In the genomic region with DNA sequence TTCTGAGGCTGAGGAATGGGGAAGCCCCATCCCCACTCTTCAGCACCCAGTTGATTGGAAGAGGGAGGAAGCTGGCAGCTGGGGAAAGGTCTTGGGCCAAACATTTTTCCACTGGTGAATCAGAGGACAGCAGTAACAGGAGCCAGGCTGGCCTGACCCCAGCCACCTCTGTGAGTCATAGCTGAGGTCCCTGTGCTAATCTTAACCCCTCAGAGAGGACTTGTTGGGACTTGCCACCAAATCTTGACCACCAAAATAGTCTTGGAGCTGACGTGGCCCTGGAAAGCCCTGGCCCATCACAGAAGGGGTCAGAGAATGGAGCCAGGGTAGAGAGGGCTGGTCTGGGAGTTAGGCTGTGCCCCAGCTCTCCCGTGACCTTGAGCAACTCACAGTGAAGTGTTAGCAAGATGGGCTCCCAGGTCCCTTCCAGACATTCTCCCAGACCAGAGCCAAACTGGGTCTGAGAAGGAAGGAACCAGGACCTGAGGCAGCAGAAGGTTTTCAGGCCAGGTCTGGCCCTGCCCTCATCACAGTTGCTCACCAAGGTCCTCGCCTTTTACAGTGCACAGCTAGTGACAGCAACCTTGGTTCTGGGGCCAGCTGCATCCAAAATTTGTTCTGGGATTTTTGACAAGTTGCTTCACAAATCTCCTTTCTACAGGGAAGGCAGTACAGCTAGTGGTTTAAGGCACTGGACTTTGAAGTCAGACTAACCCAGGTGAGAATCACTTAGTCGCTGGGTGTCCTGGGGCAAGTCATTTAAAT, we compare ENCODE assay signal across 9 cellular contexts.
DNase-seq lines count a peak whose midpoint lies in the region; ATAC-seq and TF ChIP-seq lines count a peak whose summit lies in the region.
"Had no signal": no experiment of that assay in that cellular context is flagged by ENCODE, and none has a peak within 500 bp of the region (broad histone marks: within the 10 kb centered on the region; RNA-seq: fewer than 3 reads in every experiment).

No MANE protein-coding gene starts in this region.

- no peaks in the 10 kb centered on the region for H4K20me1 ChIP-seq in smooth muscle cell (ENCODE audit: low read depth)

- H3K9me3 Mint-ChIP-seq in activated naive CD8-positive, alpha-beta T cell treated with anti-CD3 and anti-CD28 coated beads for 36 hours = no peaks in the 10 kb centered on the region

- peak overlapping the region; percentile 14 for H3K9ac ChIP-seq in adipocyte (ENCODE audit: low read length)
- H3K9ac ChIP-seq in smooth muscle cell (ENCODE audit: low read depth) = no peak overlapping the region

- peaks cover 7% of the 10 kb centered on the region for H3K27me3 Mint-ChIP-seq in activated naive CD8-positive, alpha-beta T cell treated with anti-CD3 and anti-CD28 coated beads for 36 hours

- intact Hi-C loops in heart right ventricle (cut with DNase I) = loop anchor here in 1 of 10 donors (10.0 kb wide), 1 partner anchor 166 kb away; no protein-coding TSS in a partner anchor

- DNase-seq in HFF-Myc (ENCODE audit: extremely low read depth, low read depth) (peak; percentile 67), adipocyte (ENCODE audit: low read depth) (peak; percentile 71), heart right ventricle (peak in 1 of 2 donors; percentile 61), smooth muscle cell (lab: John Stamatoyannopoulos, UW; ENCODE audit: unreplicated experiment) (no peak), H7 (no peak)
- no peak for DNase-seq in activated naive CD8-positive, alpha-beta T cell treated with anti-CD3 and anti-CD28 coated beads for 36 hours
- DNase-seq: RPMI8226 had no signal

- H3K9me3 ChIP-seq in adipocyte (ENCODE audit: control insufficient read depth, low read length) (peaks cover 15% of the 10 kb centered on the region), heart right ventricle (peaks cover 0 to 12% (median 0%) of the 10 kb centered on the region in 11 donors), smooth muscle cell (replicated peaks; ENCODE audit: low read depth) (no peaks in the 10 kb centered on the region)

- H3K4me1 Mint-ChIP-seq in activated naive CD8-positive, alpha-beta T cell treated with anti-CD3 and anti-CD28 coated beads for 36 hours = no peaks in the 10 kb centered on the region

- 69 to 76% methylated on average over 4 of the region's 4 CpGs for WGBS in heart right ventricle, 2 donors
- WGBS in smooth muscle cell (ENCODE audit: low lambda C conversion rate) = 80% methylated on average over 4 of the region's 4 CpGs

- H3K36me3 Mint-ChIP-seq in activated naive CD8-positive, alpha-beta T cell treated with anti-CD3 and anti-CD28 coated beads for 36 hours = no peaks in the 10 kb centered on the region

- no peak overlapping the region for H2AFZ ChIP-seq in smooth muscle cell (ENCODE audit: low read depth)

- TF ChIP-seq CTCF in HFF-Myc (IDR thresholded peaks at IDR 0.05; ENCODE audit: low read depth, low read length, missing control alignments) (no peak), heart right ventricle (IDR thresholded peaks at IDR 0.05) (no peak), smooth muscle cell (IDR thresholded peaks at IDR 0.05; ENCODE audit: borderline replicate concordance, insufficient read depth, poor library complexity, severe bottlenecking) (no peak)

- no peak overlapping the region for H3K4me3 Mint-ChIP-seq in activated naive CD8-positive, alpha-beta T cell treated with anti-CD3 and anti-CD28 coated beads for 36 hours

- H3K4me2 ChIP-seq in smooth muscle cell = no peak overlapping the region

- H3K4me3 ChIP-seq in HFF-Myc (replicated peaks; ENCODE audit: low read depth, low read length) (no peak overlapping the region), adipocyte (ENCODE audit: low read length) (no peak overlapping the region), heart right ventricle (no peak overlapping the region), smooth muscle cell (no peak overlapping the region), H7 (ENCODE audit: insufficient read depth, low read depth, low read length) (no peak overlapping the region)

- H3K4me1 ChIP-seq in adipocyte (ENCODE audit: control insufficient read depth, insufficient read depth, low read length) (peaks cover 46% of the 10 kb centered on the region), heart right ventricle (peaks cover 0 to 40% (median 25%) of the 10 kb centered on the region in 9 donors), smooth muscle cell (ENCODE audit: low read depth) (no peaks in the 10 kb centered on the region)

- peak in 6 of 8 donors; percentile 31 to 83 (median 66) for ATAC-seq in heart right ventricle
- no peak for ATAC-seq in HG03095 (IDR thresholded peaks at IDR 0.05; ENCODE audit: unreplicated experiment)
- ATAC-seq in GM21717 (IDR thresholded peaks at IDR 0.05; ENCODE audit: unreplicated experiment) = no peak

- H3K27ac ChIP-seq in heart right ventricle = peak overlapping the region in 1 of 10 donors; percentile 41
- peak overlapping the region; percentile 27 for H3K27ac ChIP-seq in smooth muscle cell (ENCODE audit: low read depth)

- no peaks in the 10 kb centered on the region for H3F3A ChIP-seq in smooth muscle cell (ENCODE audit: low read depth)

- no peaks in the 10 kb centered on the region for H3K27me3 ChIP-seq in adipocyte (replicated peaks; ENCODE audit: control insufficient read depth, insufficient read depth, low read length)
- no peaks in the 10 kb centered on the region for H3K27me3 ChIP-seq in heart right ventricle
- H3K27me3 ChIP-seq in smooth muscle cell (ENCODE audit: low read depth) = peaks cover 5% of the 10 kb centered on the region
- H3K27me3 ChIP-seq in H7 (ENCODE audit: control insufficient read depth, insufficient read depth, low read length) = no peaks in the 10 kb centered on the region

- no peak overlapping the region for H3K27ac Mint-ChIP-seq in activated naive CD8-positive, alpha-beta T cell treated with anti-CD3 and anti-CD28 coated beads for 36 hours

- H3K79me2 ChIP-seq in smooth muscle cell (ENCODE audit: low read depth) = no peaks in the 10 kb centered on the region

- no peaks in the 10 kb centered on the region for H3K36me3 ChIP-seq in adipocyte (ENCODE audit: control insufficient read depth, insufficient read depth, low read length, severe bottlenecking)
- H3K36me3 ChIP-seq in heart right ventricle = no peaks in the 10 kb centered on the region
- no peaks in the 10 kb centered on the region for H3K36me3 ChIP-seq in smooth muscle cell (ENCODE audit: low read depth)
- H3K36me3 ChIP-seq in H7 (replicated peaks; ENCODE audit: control insufficient read depth, insufficient read depth, low read length) = no peaks in the 10 kb centered on the region

Comparison
In these comparisons a context has a peak if more than half of its experiments do, and no peak if none do; other contexts are left out.
1. DNase-seq: peak in HFF-Myc (single experiment) and adipocyte (single experiment); none in smooth muscle cell (single experiment), H7 (single experiment) and activated naive CD8-positive, alpha-beta T cell treated with anti-CD3 and anti-CD28 coated beads for 36 hours (single experiment).
2. ATAC-seq: peak in heart right ventricle (6 of 8); none in HG03095 (single experiment) and GM21717 (single experiment).